In genomic region chr20:38854654-38855066, GRCh38 we compare ENCODE assay signal across 1 cellular context.
TF ChIP-seq lines count a peak whose summit lies in the region.

No MANE protein-coding gene starts in this region.

TF ChIP-seq in K562, 482 proteins besides CTCF, POLR2A, EP300 and RAD21 (continued from another document and continues in another):
- TF ChIP-seq TCF7 (IDR thresholded peaks at IDR 0.05; ENCODE audit: borderline replicate concordance) = no peak
- no peak for TF ChIP-seq ASH1L (IDR thresholded peaks at IDR 0.05; ENCODE audit: borderline replicate concordance, low read depth, partially characterized antibody)
- TF ChIP-seq E2F8 (IDR thresholded peaks at IDR 0.05; ENCODE audit: low read depth, partially characterized antibody) = no peak
- TF ChIP-seq KLF1 (tag; IDR thresholded peaks at IDR 0.05) = no peak
- TF ChIP-seq ZNF77 (CRISPR knock-in tag; IDR thresholded peaks at IDR 0.05) = no peak
- TF ChIP-seq MXD1 (CRISPR knock-in tag; IDR thresholded peaks at IDR 0.05; ENCODE audit: borderline replicate concordance, poor library complexity, severe bottlenecking) = no peak
- TF ChIP-seq ZNF561 (CRISPR knock-in tag; conservative IDR thresholded peaks at IDR 0.05) = no peak
- TF ChIP-seq, protein P1, sequence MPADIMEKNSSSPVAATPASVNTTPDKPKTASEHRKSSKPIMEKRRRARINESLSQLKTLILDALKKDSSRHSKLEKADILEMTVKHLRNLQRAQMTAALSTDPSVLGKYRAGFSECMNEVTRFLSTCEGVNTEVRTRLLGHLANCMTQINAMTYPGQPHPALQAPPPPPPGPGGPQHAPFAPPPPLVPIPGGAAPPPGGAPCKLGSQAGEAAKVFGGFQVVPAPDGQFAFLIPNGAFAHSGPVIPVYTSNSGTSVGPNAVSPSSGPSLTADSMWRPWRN (IDR thresholded peaks at IDR 0.05; ENCODE audit: low read depth) = peak; percentile 49; the same call in 1 of the 2 replicates
- TF ChIP-seq ZFP36 (IDR thresholded peaks at IDR 0.05; ENCODE audit: low read depth, low read length, partially characterized antibody) = no peak
- TF ChIP-seq ZNF23 (CRISPR knock-in tag; IDR thresholded peaks at IDR 0.05) = peak; percentile 81
- no peak for TF ChIP-seq ZBTB40 (IDR thresholded peaks at IDR 0.05)
- TF ChIP-seq ZBTB40 (CRISPR knock-in tag; IDR thresholded peaks at IDR 0.05) = no peak
- TF ChIP-seq HDAC2 (IDR thresholded peaks at IDR 0.05) = peak; percentile 88
- TF ChIP-seq FOXP1 (CRISPR knock-in tag; IDR thresholded peaks at IDR 0.05) = no peak
- TF ChIP-seq KDM2B (CRISPR knock-in tag; IDR thresholded peaks at IDR 0.05) = no peak
- TF ChIP-seq RAD51 (IDR thresholded peaks at IDR 0.05; ENCODE audit: borderline replicate concordance, low read depth) = no peak
- no peak for TF ChIP-seq FIP1L1 (IDR thresholded peaks at IDR 0.05; ENCODE audit: low read depth, low read length, poor library complexity, severe bottlenecking)
- no peak for TF ChIP-seq RBM39 (optimal IDR thresholded peaks at IDR 0.05; ENCODE audit: low read depth, low read length)
- TF ChIP-seq TFE3 (CRISPR knock-in tag; IDR thresholded peaks at IDR 0.05) = no peak
- TF ChIP-seq ZNF274 (IDR thresholded peaks at IDR 0.05; ENCODE audit: borderline replicate concordance, low read depth, low read length) = no peak
- TF ChIP-seq TEAD4 (IDR thresholded peaks at IDR 0.05; ENCODE audit: low read length) = peak; percentile 81
- TF ChIP-seq TEAD4 (CRISPR knock-in tag; IDR thresholded peaks at IDR 0.05; ENCODE audit: borderline replicate concordance) = no peak
- peak in 1 of 2 experiments; percentile 81; a peak in 2 of 4 replicates for TF ChIP-seq TBL1XR1 (IDR thresholded peaks at IDR 0.05; ENCODE audit: low read length in 2 of 2)
- no peak for TF ChIP-seq NRF1 (conservative IDR thresholded peaks at IDR 0.05 in 1 of 2, IDR thresholded peaks at IDR 0.05 in 1 of 2)
- TF ChIP-seq PTBP1 (IDR thresholded peaks at IDR 0.05; ENCODE audit: low read depth, low read length) = no peak
- TF ChIP-seq EZH2 (IDR thresholded peaks at IDR 0.05; ENCODE audit: borderline replicate concordance, low read depth, low read length) = no peak
- TF ChIP-seq PBX2 (CRISPR knock-in tag; IDR thresholded peaks at IDR 0.05; ENCODE audit: low read depth) = no peak
- TF ChIP-seq PBX2 (tag; conservative IDR thresholded peaks at IDR 0.05; ENCODE audit: low read depth) = peak; percentile 70
- no peak for TF ChIP-seq ZKSCAN3 (CRISPR knock-in tag; IDR thresholded peaks at IDR 0.05)
- peak; percentile 80; the same call in 1 of the 2 replicates for TF ChIP-seq SMARCC2 (IDR thresholded peaks at IDR 0.05; ENCODE audit: low read depth)
- TF ChIP-seq SIN3B (IDR thresholded peaks at IDR 0.05; ENCODE audit: low read depth) = no peak
- TF ChIP-seq CTCFL (IDR thresholded peaks at IDR 0.05; ENCODE audit: borderline replicate concordance, insufficient read depth, low read depth, low read length, poor library complexity, severe bottlenecking) = no peak
- TF ChIP-seq KHSRP (IDR thresholded peaks at IDR 0.05) = no peak
- no peak for TF ChIP-seq ZC3H8 (IDR thresholded peaks at IDR 0.05)
- no peak for TF ChIP-seq SRSF1 (IDR thresholded peaks at IDR 0.05; ENCODE audit: low read depth, low read length)
